ENCODE assay signal across 9 cellular contexts in the genomic region with DNA sequence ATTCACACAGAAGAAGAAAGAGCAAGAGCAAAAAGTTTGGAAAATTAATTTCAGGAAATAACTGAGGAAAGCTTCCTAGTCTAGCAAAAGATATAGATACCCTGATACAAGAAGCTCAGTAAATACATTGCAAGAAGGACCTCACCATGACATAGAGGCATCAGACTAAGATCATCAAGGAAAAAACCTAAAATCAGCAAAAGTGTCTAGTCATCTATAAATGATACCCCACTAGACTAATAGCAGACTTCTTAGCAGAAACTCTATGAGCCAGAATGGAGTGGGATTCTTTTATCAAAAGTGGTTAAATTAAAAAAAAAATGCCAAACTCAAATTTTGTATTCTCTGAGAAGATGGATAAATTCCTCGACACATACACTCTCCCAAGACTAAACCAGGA.
"Had no signal": no experiment of that assay in that cellular context is flagged by ENCODE, and none has a peak within 500 bp of the region (broad histone marks: within the 10 kb centered on the region; RNA-seq: fewer than 3 reads in every experiment).

No MANE protein-coding gene starts in this region.

- H2AFZ ChIP-seq: GM23248 had no signal

- H3K36me3 ChIP-seq: HAP-1 had no signal

- H3K9ac ChIP-seq: GM23248 had no signal

- H3K9me3 Mint-ChIP-seq: HFFc6 had no signal

- ATAC-seq: HCT116 had no signal

- H3K9me3 ChIP-seq: HAP-1 had no signal

- H3K4me3 ChIP-seq: GM23248, HAP-1 had no signal

- H3K27ac ChIP-seq: GM23248, HL-60 had no signal

- DNase-seq: GM23248, GOT3, H7, HFFc6, KG1 had no signal

- H3K4me3 Mint-ChIP-seq: HFFc6, IgD-negative memory B cell had no signal

- H3K4me1 ChIP-seq: HAP-1 had no signal

- H3K27ac Mint-ChIP-seq: HFFc6, IgD-negative memory B cell had no signal
